ENCODE assay signal across 7 cellular contexts in genomic region chr5:170420809-170421412, GRCh38. TPM values are rescaled to one million over a fixed set of nuclear protein-coding genes. Genes with fewer than 3 reads are reported as not detected.
A peak's percentile ranks its signal among the peaks of the same experiment; 100 is the strongest.
DNase-seq lines count a peak whose midpoint lies in the region; FAIRE-seq and TF ChIP-seq lines count a peak whose summit lies in the region.

No MANE protein-coding gene starts in this region.

- H3K36me3 ChIP-seq in PC-9 (ENCODE audit: low read depth) = no peaks in the 10 kb centered on the region

- CTCF ChIA-PET in PC-9 (lab: Charles Lee) = interaction anchor here (0.5 kb wide), 1 partner anchor 535 kb away, joined by 3 read pairs; no protein-coding TSS in a partner anchor

- H3K27me3 ChIP-seq in PC-9 (ENCODE audit: insufficient read depth, low read depth) = peaks cover 4% of the 10 kb centered on the region; the same call in 1 of the 2 replicates

- no TSS peak for BruUV-seq in PC-9 (replicated peaks; lab: Mats Ljungman, UMichigan)

- no peaks in the 10 kb centered on the region for H3K79me2 ChIP-seq in PC-9 (ENCODE audit: low read depth)

- H3K4me2 ChIP-seq in PC-9 = no peak overlapping the region

- H3K27ac Mint-ChIP-seq in activated T-cell treated with anti-CD3 and anti-CD28 coated beads, Interleukin-2, amount 50 U/mL, for 24 hours = no peak overlapping the region
- H3K27ac Mint-ChIP-seq in neural crest cell (ENCODE audit: unreplicated experiment) = no peak overlapping the region

- H3F3A ChIP-seq in PC-9 (ENCODE audit: insufficient read depth, low read depth) = no peaks in the 10 kb centered on the region

- no peaks in the 10 kb centered on the region for H3K27me3 Mint-ChIP-seq in activated T-cell treated with anti-CD3 and anti-CD28 coated beads, Interleukin-2, amount 50 U/mL, for 24 hours
- peaks cover 8% of the 10 kb centered on the region for H3K27me3 Mint-ChIP-seq in neural crest cell (ENCODE audit: low read depth)

- peak; percentile 91 for FAIRE-seq in GM12892 (lab: Jason Lieb, UNC)

- intact Hi-C loops in PC-9 (cut with micrococcal nuclease; ENCODE audit: unreplicated experiment) = loop anchor here (1.0 to 5.0 kb wide), 3 partner anchors 154 to 321 kb away; no protein-coding TSS in a partner anchor

- H2AFZ ChIP-seq in PC-9 = no peak overlapping the region

- no peaks in the 10 kb centered on the region for H4K20me1 ChIP-seq in PC-9 (ENCODE audit: insufficient read depth)

- H3K4me3 ChIP-seq in PC-9 (no peak overlapping the region), fibroblast of mammary gland (ENCODE audit: control insufficient read depth, low read depth, low read length) (no peak overlapping the region)

- DNase-seq in GM12892 (ENCODE audit: insufficient read length) (peak; percentile 34), HuH-7 (ENCODE audit: low spot score) (peak; percentile 51), PC-9 (peak; percentile 27 to 46), fibroblast of mammary gland (ENCODE audit: low read depth) (peak; percentile 76), neural crest cell (ENCODE audit: low read depth, low spot score) (peak; percentile 81), ureter (ENCODE audit: low spot score) (peak; percentile 62)
- DNase-seq in activated T-cell treated with anti-CD3 and anti-CD28 coated beads, Interleukin-2, amount 50 U/mL, for 24 hours = peak; percentile 55

- POLR2A ChIA-PET in PC-9 (lab: Charles Lee; ENCODE audit: unreplicated experiment) = no interaction called here

- TF ChIP-seq POLR2A in GM12892 (IDR thresholded peaks at IDR 0.05; ENCODE audit: low read depth, low read length) = no peak

- H3K4me1 ChIP-seq in PC-9 (replicated peaks; ENCODE audit: insufficient read depth) = no peaks in the 10 kb centered on the region

- H3K9me2 ChIP-seq in PC-9 (ENCODE audit: insufficient read depth) = no peaks in the 10 kb centered on the region

- H3K27ac ChIP-seq in PC-9 = no peak overlapping the region

- H3K4me1 Mint-ChIP-seq in activated T-cell treated with anti-CD3 and anti-CD28 coated beads, Interleukin-2, amount 50 U/mL, for 24 hours (ENCODE audit: low read depth) = peaks cover 20% of the 10 kb centered on the region
- H3K4me1 Mint-ChIP-seq in neural crest cell = peaks cover 6% of the 10 kb centered on the region

- no peak overlapping the region for H3K4me3 Mint-ChIP-seq in activated T-cell treated with anti-CD3 and anti-CD28 coated beads, Interleukin-2, amount 50 U/mL, for 24 hours
- H3K4me3 Mint-ChIP-seq in neural crest cell = no peak overlapping the region

- TF ChIP-seq CTCF in PC-9 (conservative IDR thresholded peaks at IDR 0.05) (peak; percentile 85), fibroblast of mammary gland (conservative IDR thresholded peaks at IDR 0.05; ENCODE audit: control insufficient read depth, insufficient read depth, low read depth, low read length) (peak; percentile 78), neural crest cell (conservative IDR thresholded peaks at IDR 0.05) (peak; percentile 85)

- H3K36me3 Mint-ChIP-seq in activated T-cell treated with anti-CD3 and anti-CD28 coated beads, Interleukin-2, amount 50 U/mL, for 24 hours (ENCODE audit: low read depth) = no peaks in the 10 kb centered on the region
- no peaks in the 10 kb centered on the region for H3K36me3 Mint-ChIP-seq in neural crest cell (ENCODE audit: low read depth)

- H3K9me3 Mint-ChIP-seq in activated T-cell treated with anti-CD3 and anti-CD28 coated beads, Interleukin-2, amount 50 U/mL, for 24 hours = no peaks in the 10 kb centered on the region
- H3K9me3 Mint-ChIP-seq in neural crest cell = no peaks in the 10 kb centered on the region

- H3K9me3 ChIP-seq in PC-9 (ENCODE audit: insufficient read depth, low read depth) = no peaks in the 10 kb centered on the region

RNA-seq across cellular contexts. Expression of gene KCNMB1, which starts 31.7 kb away (rescaled TPM):
- 3.9 TPM for polyA plus RNA-seq in GM12892 (2012; ENCODE audit: missing spikeins)
- total RNA-seq in PC-9 (2021) = not detected in 2 replicates
- 0.09 TPM in 1 of 2 replicates, not detected in the other for total RNA-seq in neural crest cell
- 26.6 TPM for total RNA-seq in ureter

Comparison
In these comparisons a context has a peak if more than half of its experiments do, and no peak if none do; other contexts are left out.
1. RNA of gene KCNMB1, which starts 31.7 kb away (total RNA-seq): 26.6 TPM in ureter (single experiment); 0.09 TPM in neural crest cell and not detected in PC-9; every median in the first group is over 10 times any median in the second.
2. Peak in every context shown above with its lines, with median percentiles within 50 percentile points of each other: DNase-seq and CTCF ChIP-seq.